In genomic region chr12:4626543-4626942, GRCh38 we compare ENCODE assay signal across 22 cellular contexts.
"Had no signal": no experiment of that assay in that cellular context is flagged by ENCODE, and none has a peak within 500 bp of the region (broad histone marks: within the 10 kb centered on the region; RNA-seq: fewer than 3 reads in every experiment).

No MANE protein-coding gene starts in this region.

- H3K9me3 ChIP-seq: heart right ventricle, lower lobe of right lung, mucosa of descending colon, right atrium auricular region, sigmoid colon, stomach, thyroid gland had no signal

- H3K36me3 ChIP-seq: lower lobe of right lung, right atrium auricular region, sigmoid colon, stomach, thyroid gland had no signal

- H3K4me1 ChIP-seq: heart right ventricle, lower lobe of right lung, parathyroid adenoma, right atrium auricular region, sigmoid colon, stomach, thyroid gland had no signal

- H3K4me3 ChIP-seq: heart right ventricle, lower lobe of right lung, mucosa of descending colon, right atrium auricular region, sigmoid colon, stomach, thyroid gland had no signal

- DNase-seq: cortex of kidney; effector memory CD8-positive, alpha-beta T cell; foreskin melanocyte; glutamatergic neuron; heart right ventricle; hippocampal formation; left colon; left ventricle myocardium superior; lower lobe of right lung; mucosa of descending colon; naive B cell; sigmoid colon; stimulated activated CD4-positive, alpha-beta T cell treated with anti-CD3 and anti-CD28 coated beads, Interleukin-2, amount 100 ng/mL, for 24 hours; stimulated activated CD4-positive, alpha-beta T cell treated with anti-CD3 and anti-CD28 coated beads, Interleukin-4, amount 100 ng/mL, for 24 hours; stimulated activated naive CD4-positive, alpha-beta T cell treated with Interleukin-2 at 50 U/mL for 16 hours; stomach; thyroid gland; trophoblast cell had no signal

- H2AFZ ChIP-seq: parathyroid adenoma had no signal

- H3K79me2 ChIP-seq: parathyroid adenoma had no signal

- H3K27me3 ChIP-seq: heart right ventricle, right atrium auricular region, stomach, thyroid gland had no signal

- ATAC-seq: effector memory CD8-positive, alpha-beta T cell; left colon; left ventricle myocardium superior; lower lobe of right lung; mucosa of descending colon; natural killer cell treated with Interleukin-12 subunit alpha and Interleukin-12 subunit beta and Interleukin-15 and Interleukin-18, amount 100 ng/mL, for 72 hours; stimulated activated effector memory CD8-positive, alpha-beta T cell treated with anti-CD3 and anti-CD28 coated beads, Interleukin-12 subunit alpha, Interleukin-12 subunit beta, amount 100 ng/mL, for 72 hours had no signal

- H3K27ac ChIP-seq: heart right ventricle, lower lobe of right lung, parathyroid adenoma, sigmoid colon, stomach, thyroid gland had no signal

- H3K9ac ChIP-seq: parathyroid adenoma had no signal
